ENCODE assay signal across 21 cellular contexts in genomic region chr1:151949371-151950193, GRCh38.
"Had no signal": no experiment of that assay in that cellular context is flagged by ENCODE, and none has a peak within 500 bp of the region (broad histone marks: within the 10 kb centered on the region; RNA-seq: fewer than 3 reads in every experiment).

No MANE protein-coding gene starts in this region.

- DNase-seq: activated CD4-positive, alpha-beta T cell treated with anti-CD3 and anti-CD28 coated beads, Interleukin-2, amount 50 U/mL, for 1 hour; activated CD8-positive, alpha-beta memory T cell treated with anti-CD3 and anti-CD28 coated beads for 24 hours; amniotic stem cell; effector CD8-positive, alpha-beta T cell; heart right ventricle; immature natural killer cell; mesendoderm; sigmoid colon; spleen; stimulated activated CD4-positive, alpha-beta T cell treated with anti-CD3 and anti-CD28 coated beads, Interleukin-4, amount 100 ng/mL, for 4 hours; stimulated activated naive CD4-positive, alpha-beta T cell; T-helper 1 cell; T1000; transverse colon had no signal

- H3K4me3 Mint-ChIP-seq: activated naive CD8-positive, alpha-beta T cell; activated T-helper 1 cell treated with anti-CD3 and anti-CD28 coated beads, Interleukin-12 subunit alpha, Interleukin-12 subunit beta, Interleukin-2, Interleukin-4 antibody, amounts not matched to agents 30 ng/mL and 10 ng/mL and 1 ng/mL, durations not matched to agents 14 hours and 24 hours and 36 hours; brain; immature natural killer cell; natural killer cell treated with Interleukin-12 subunit alpha and Interleukin-12 subunit beta and Interleukin-15 and Interleukin-18, amount 100 ng/mL, for 72 hours had no signal

- H3K27me3 ChIP-seq: heart right ventricle, sigmoid colon, spleen, transverse colon, vagina had no signal

- H3K27ac ChIP-seq: heart right ventricle, sigmoid colon, spleen, transverse colon, vagina had no signal

- ATAC-seq: esophagus mucosa; natural killer cell treated with Interleukin-12 subunit alpha and Interleukin-12 subunit beta and Interleukin-15 and Interleukin-18, amount 100 ng/mL, for 72 hours; SK-N-SH treated with all-trans-retinoic acid at 6 μM for 48 hours had no signal

- H3K36me3 ChIP-seq: heart right ventricle, sigmoid colon, spleen, transverse colon, vagina had no signal

- H3K27ac Mint-ChIP-seq: activated naive CD8-positive, alpha-beta T cell; activated T-helper 1 cell treated with anti-CD3 and anti-CD28 coated beads, Interleukin-12 subunit alpha, Interleukin-12 subunit beta, Interleukin-2, Interleukin-4 antibody, amounts not matched to agents 30 ng/mL and 10 ng/mL and 1 ng/mL, durations not matched to agents 14 hours and 24 hours and 36 hours; brain had no signal

- H3K27me3 Mint-ChIP-seq: activated naive CD8-positive, alpha-beta T cell had no signal

- H3K4me3 ChIP-seq: heart right ventricle, sigmoid colon, spleen, transverse colon, vagina had no signal

- H3K36me3 Mint-ChIP-seq: brain; immature natural killer cell; natural killer cell treated with Interleukin-12 subunit alpha and Interleukin-12 subunit beta and Interleukin-15 and Interleukin-18, amount 100 ng/mL, for 72 hours had no signal

- H3K9me3 ChIP-seq: heart right ventricle, sigmoid colon, spleen, transverse colon, vagina had no signal

- H3K9me3 Mint-ChIP-seq: activated T-helper 1 cell treated with anti-CD3 and anti-CD28 coated beads, Interleukin-12 subunit alpha, Interleukin-12 subunit beta, Interleukin-2, Interleukin-4 antibody, amounts not matched to agents 30 ng/mL and 10 ng/mL and 1 ng/mL, durations not matched to agents 14 hours and 24 hours and 36 hours; brain; immature natural killer cell; natural killer cell treated with Interleukin-12 subunit alpha and Interleukin-12 subunit beta and Interleukin-15 and Interleukin-18, amount 100 ng/mL, for 72 hours had no signal
